15 cellular contexts compared by ENCODE assay signal in the genomic region with DNA sequence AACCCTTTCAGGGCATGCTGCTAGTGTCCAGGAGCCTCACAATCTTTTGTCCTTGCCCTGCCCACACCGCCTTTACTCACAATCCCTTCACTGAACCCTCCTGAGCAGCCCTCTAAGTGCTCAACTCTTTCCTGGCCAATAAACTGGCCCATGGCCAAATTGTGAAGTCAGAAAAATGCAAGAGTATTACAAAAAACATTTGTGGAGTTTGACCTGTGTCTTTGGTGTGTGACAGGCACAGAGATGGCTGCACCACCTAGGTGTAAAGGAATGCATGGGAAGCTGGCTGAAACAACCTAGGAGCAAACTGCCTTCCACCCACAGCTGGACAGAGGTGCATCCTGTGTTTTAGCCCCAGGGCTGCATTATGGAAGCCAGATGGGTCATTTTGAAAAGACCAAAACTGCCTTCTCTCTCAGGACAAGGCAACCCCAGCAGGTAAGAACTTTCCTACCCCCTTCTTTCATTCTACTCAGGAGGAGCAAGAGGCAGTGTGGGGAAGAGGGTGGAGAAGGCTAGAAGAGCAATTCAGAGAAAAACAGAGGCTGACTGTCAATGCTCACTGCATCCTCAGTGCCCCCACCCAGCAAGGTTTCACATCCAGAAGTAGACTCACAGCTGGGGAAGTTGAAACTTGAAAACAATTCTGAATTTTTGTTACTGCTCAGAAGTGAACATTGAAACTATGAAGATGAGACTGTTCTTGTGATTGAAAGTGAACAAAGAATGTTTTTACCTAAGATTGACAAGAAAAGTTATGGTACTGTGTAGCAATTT.
DNase-seq lines count a peak whose midpoint lies in the region; ATAC-seq, FAIRE-seq and TF ChIP-seq lines count a peak whose summit lies in the region.
"Had no signal": no experiment of that assay in that cellular context is flagged by ENCODE, and none has a peak within 500 bp of the region (broad histone marks: within the 10 kb centered on the region; RNA-seq: fewer than 3 reads in every experiment).

No MANE protein-coding gene starts in this region.

- no peaks in the 10 kb centered on the region for H3K9me3 Mint-ChIP-seq in astrocyte (ENCODE audit: unreplicated experiment)
- H3K9me3 Mint-ChIP-seq in CD8-positive, alpha-beta T cell = no peaks in the 10 kb centered on the region

- no peaks in the 10 kb centered on the region for H3K4me1 ChIP-seq in astrocyte (ENCODE audit: insufficient read depth, low read length)
- no peaks in the 10 kb centered on the region for H3K4me1 ChIP-seq in CD8-positive, alpha-beta T cell (ENCODE audit: insufficient read depth, low read length)
- no peaks in the 10 kb centered on the region for H3K4me1 ChIP-seq in stomach

- no peaks in the 10 kb centered on the region for H3K9me3 ChIP-seq in astrocyte (ENCODE audit: insufficient read depth, low read depth, low read length)
- no peaks in the 10 kb centered on the region for H3K9me3 ChIP-seq in CD8-positive, alpha-beta T cell (ENCODE audit: low read length)
- no peaks in the 10 kb centered on the region for H3K9me3 ChIP-seq in stomach

- H3K27me3 ChIP-seq in astrocyte (ENCODE audit: insufficient read depth, low read length) = no peaks in the 10 kb centered on the region
- H3K27me3 ChIP-seq in CD8-positive, alpha-beta T cell (ENCODE audit: insufficient read depth, low read length) = no peaks in the 10 kb centered on the region
- H3K27me3 ChIP-seq in stomach = no peaks in the 10 kb centered on the region

- no peak overlapping the region for H3K27ac Mint-ChIP-seq in astrocyte (ENCODE audit: unreplicated experiment)
- no peak overlapping the region for H3K27ac Mint-ChIP-seq in CD8-positive, alpha-beta T cell

- intact Hi-C loops in CD8-positive, alpha-beta T cell (cut with DNase I, micrococcal nuclease) = no loop called here
- intact Hi-C loops in sciatic nerve (cut with DNase I) (no loop called here), stomach (cut with DNase I; ENCODE audit: low total_unique reads) (no loop called here)

- no peak for DNase-seq in astrocyte (ENCODE audit: low read depth)
- DNase-seq in CD8-positive, alpha-beta T cell = no peak
- no peak for DNase-seq in sciatic nerve (ENCODE audit: low spot score)
- no peak for DNase-seq in stomach
- DNase-seq in NOMO-1 treated with dmso at 0.1 percent for 144 hours (lab: John Stamatoyannopoulos, UW; ENCODE audit: unreplicated experiment) = no peak
- DNase-seq: activated CD8-positive, alpha-beta memory T cell treated with anti-CD3 and anti-CD28 coated beads for 24 hours; Karpas-422; NCI-H446 treated with DMSO at 0.1 percent for 48 hours; stimulated activated CD4-positive, alpha-beta T cell treated with anti-CD3 and anti-CD28 coated beads, Interleukin-2, amount 100 ng/mL, for 24 hours had no signal

- no peak for TF ChIP-seq POLR2A in stomach (IDR thresholded peaks at IDR 0.05)

- peak; percentile 58 for ATAC-seq in GM18873 (IDR thresholded peaks at IDR 0.05; ENCODE audit: low FRiP score, unreplicated experiment)
- peak; percentile 66 for ATAC-seq in GM21447 (IDR thresholded peaks at IDR 0.05; ENCODE audit: unreplicated experiment)
- ATAC-seq in HG03066 (IDR thresholded peaks at IDR 0.05; ENCODE audit: low read depth, unreplicated experiment) = peak; percentile 70
- no peak for ATAC-seq in CD8-positive, alpha-beta T cell
- no peak for ATAC-seq in sciatic nerve
- ATAC-seq: SK-N-SH treated with all-trans-retinoic acid at 6 μM for 48 hours had no signal

- TF ChIP-seq EP300 in stomach (IDR thresholded peaks at IDR 0.05) = no peak

- no peaks in the 10 kb centered on the region for H4K20me1 ChIP-seq in astrocyte (ENCODE audit: insufficient read depth, low read length)

- H3K4me3 ChIP-seq in astrocyte (ENCODE audit: insufficient read depth, low read depth, low read length) = no peak overlapping the region
- H3K4me3 ChIP-seq in CD8-positive, alpha-beta T cell (ENCODE audit: low read depth, low read length) = no peak overlapping the region
- H3K4me3 ChIP-seq in stomach = no peak overlapping the region

- no peak overlapping the region for H3K4me2 ChIP-seq in astrocyte (ENCODE audit: low read length)

- TF ChIP-seq CTCF in astrocyte (IDR thresholded peaks at IDR 0.05; ENCODE audit: insufficient read depth, low read depth, low read length) (no peak), stomach (IDR thresholded peaks at IDR 0.05) (no peak)
- no peak for TF ChIP-seq CTCF in CD8-positive, alpha-beta T cell (IDR thresholded peaks at IDR 0.05)

- peaks cover 13% of the 10 kb centered on the region for H3K4me1 Mint-ChIP-seq in astrocyte (ENCODE audit: low read depth, unreplicated experiment)
- peaks cover 24% of the 10 kb centered on the region for H3K4me1 Mint-ChIP-seq in CD8-positive, alpha-beta T cell (ENCODE audit: low read depth)

- H3K27me3 Mint-ChIP-seq in astrocyte (ENCODE audit: low read depth, unreplicated experiment) = peaks cover 33% of the 10 kb centered on the region
- H3K27me3 Mint-ChIP-seq in CD8-positive, alpha-beta T cell (ENCODE audit: low read depth) = no peaks in the 10 kb centered on the region

- no peak for FAIRE-seq in astrocyte (lab: Jason Lieb, UNC)
- FAIRE-seq: D721Med, islet of Langerhans had no signal

- H2AFZ ChIP-seq in astrocyte (ENCODE audit: low read depth, low read length) = no peak overlapping the region

- peak overlapping the region; percentile 31 for H3K4me3 Mint-ChIP-seq in astrocyte (ENCODE audit: unreplicated experiment)
- no peak overlapping the region for H3K4me3 Mint-ChIP-seq in CD8-positive, alpha-beta T cell

- H3K27ac ChIP-seq in astrocyte (ENCODE audit: low read depth, low read length) (no peak overlapping the region), stomach (no peak overlapping the region)
- H3K27ac ChIP-seq in CD8-positive, alpha-beta T cell (ENCODE audit: low read depth, low read length) = no peak overlapping the region

- 0 to 88% (median 76%) methylated on average over 1 of the region's 1 CpG for WGBS in stomach, 5 donors

- no peaks in the 10 kb centered on the region for H3K79me2 ChIP-seq in astrocyte (ENCODE audit: insufficient read depth, low read length)

- CTCF ChIA-PET in CD8-positive, alpha-beta T cell (lab: Charles Lee) = no interaction called here

- peaks cover 2% of the 10 kb centered on the region for H3K36me3 Mint-ChIP-seq in astrocyte (ENCODE audit: low read depth, unreplicated experiment)
- H3K36me3 Mint-ChIP-seq in CD8-positive, alpha-beta T cell = no peaks in the 10 kb centered on the region

- H3K36me3 ChIP-seq in astrocyte (ENCODE audit: insufficient read depth, low read length) (no peaks in the 10 kb centered on the region), stomach (no peaks in the 10 kb centered on the region)
- H3K36me3 ChIP-seq in CD8-positive, alpha-beta T cell (ENCODE audit: insufficient read depth, low read length) = no peaks in the 10 kb centered on the region

- no peak overlapping the region for H3K9ac ChIP-seq in astrocyte (ENCODE audit: low read length)

- POLR2A ChIA-PET in CD8-positive, alpha-beta T cell (lab: Charles Lee) = no interaction called here

Comparison
In these comparisons a context has a peak if more than half of its experiments do, and no peak if none do; other contexts are left out.
1. ATAC-seq: peak in GM18873 (single experiment), GM21447 (single experiment) and HG03066 (single experiment); none in CD8-positive, alpha-beta T cell (single experiment) and sciatic nerve (single experiment).